Comparison of ENCODE assay signal across 8 cellular contexts in the genomic region with DNA sequence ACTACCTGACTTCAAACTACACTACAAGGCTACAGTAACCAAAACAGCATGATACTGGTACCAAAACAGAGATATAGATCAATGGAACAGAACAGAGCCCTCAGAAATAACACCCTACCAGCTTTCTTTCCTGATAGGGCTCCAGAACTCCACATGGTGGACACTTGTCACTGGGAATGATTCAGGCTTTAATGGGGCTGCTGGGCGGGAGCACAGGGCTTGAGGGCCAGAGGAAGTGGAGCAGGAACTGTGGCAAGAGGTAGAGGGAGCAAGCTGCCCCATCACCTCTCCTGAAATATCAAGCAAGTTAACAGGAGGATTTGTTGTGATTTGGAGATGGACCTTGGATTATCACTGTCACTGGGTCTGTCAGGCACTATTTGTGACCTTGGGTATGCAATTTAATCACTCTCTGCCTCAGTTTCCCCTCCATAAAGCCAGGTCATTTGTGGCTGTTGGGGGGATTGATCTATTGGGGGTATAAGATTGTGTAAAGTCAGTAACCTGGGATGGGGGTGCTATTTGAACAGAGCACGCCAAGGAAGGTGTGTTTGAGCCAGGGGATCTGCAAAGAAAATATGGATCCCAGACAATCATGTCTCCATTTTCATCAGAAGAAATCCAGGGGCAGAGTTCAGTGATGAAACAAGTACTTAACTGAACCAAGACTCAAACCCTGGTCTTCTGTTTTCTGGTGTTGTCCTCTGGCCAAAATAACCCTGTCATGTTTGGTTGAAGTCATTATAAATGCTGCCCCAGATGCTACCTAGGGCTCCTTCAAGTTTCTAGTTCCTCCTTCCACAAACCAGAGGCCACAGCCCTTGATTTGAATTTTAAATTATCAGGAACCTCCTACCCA.
DNase-seq lines count a peak whose midpoint lies in the region; ATAC-seq and TF ChIP-seq lines count a peak whose summit lies in the region.

No MANE protein-coding gene starts in this region.

- no peaks in the 10 kb centered on the region for H3K79me2 ChIP-seq in MM.1S (ENCODE audit: low read length)

- H2AFZ ChIP-seq in MM.1S (ENCODE audit: low read length) = no peak overlapping the region

- H3K4me2 ChIP-seq in MM.1S (ENCODE audit: low read depth, low read length) = no peak overlapping the region

- H3K36me3 ChIP-seq in RWPE2 (ENCODE audit: low read depth) (no peaks in the 10 kb centered on the region), rectal smooth muscle tissue (ENCODE audit: control insufficient read depth, insufficient read depth, low read length) (no peaks in the 10 kb centered on the region), MM.1S (replicated peaks; ENCODE audit: insufficient read depth, low read length) (no peaks in the 10 kb centered on the region)

- H3K4me3 ChIP-seq in RWPE2 (ENCODE audit: severe bottlenecking) (no peak overlapping the region), rectal smooth muscle tissue (ENCODE audit: low read length) (no peak overlapping the region), MM.1S (ENCODE audit: low read length) (no peak overlapping the region)

- H3F3A ChIP-seq in MM.1S (ENCODE audit: insufficient read depth, low read length) = no peaks in the 10 kb centered on the region

- H3K27me3 ChIP-seq in RWPE2 (ENCODE audit: insufficient read depth, poor library complexity, severe bottlenecking) (no peaks in the 10 kb centered on the region), rectal smooth muscle tissue (ENCODE audit: control insufficient read depth, insufficient read depth, low read length) (no peaks in the 10 kb centered on the region), MM.1S (replicated peaks; ENCODE audit: insufficient read depth, low read length) (no peaks in the 10 kb centered on the region)

- no peaks in the 10 kb centered on the region for H4K20me1 ChIP-seq in MM.1S (ENCODE audit: insufficient read depth, low read length)

- no peak for DNase-seq in RWPE2 (ENCODE audit: low spot score)
- DNase-seq in NCI-H345 treated with DMSO at 0.1 percent for 48 hours (lab: John Stamatoyannopoulos, UW; ENCODE audit: unreplicated experiment) = no peak
- DNase-seq in MM.1S = no peak
- no peak for DNase-seq in stimulated activated CD4-positive, alpha-beta T cell treated with anti-CD3 and anti-CD28 coated beads, Interleukin-1b, Interleukin-23, amount 100 ng/mL, for 48 hours
- no peak for DNase-seq in activated CD4-positive, alpha-beta T cell treated with anti-CD3 and anti-CD28 coated beads for 4 hours

- TF ChIP-seq CTCF in RWPE2 (IDR thresholded peaks at IDR 0.05; ENCODE audit: poor library complexity, severe bottlenecking) (no peak), MM.1S (IDR thresholded peaks at IDR 0.05; ENCODE audit: low read length) (no peak)

- H3K9me2 ChIP-seq in MM.1S (replicated peaks; ENCODE audit: insufficient read depth, low read length) = no peaks in the 10 kb centered on the region

- peak; percentile 83 for ATAC-seq in GM18909 (IDR thresholded peaks at IDR 0.05; ENCODE audit: poor library complexity, unreplicated experiment)
- peak; percentile 90 for ATAC-seq in HG02759 (IDR thresholded peaks at IDR 0.05; ENCODE audit: unreplicated experiment)
- ATAC-seq in RWPE2 (ENCODE audit: low read depth) = no peak

- H3K4me1 ChIP-seq in RWPE2 (ENCODE audit: insufficient read depth, poor library complexity, severe bottlenecking) = peaks cover 14% of the 10 kb centered on the region
- peaks cover 10% of the 10 kb centered on the region for H3K4me1 ChIP-seq in rectal smooth muscle tissue (ENCODE audit: control insufficient read depth, insufficient read depth, low read length)
- no peaks in the 10 kb centered on the region for H3K4me1 ChIP-seq in MM.1S (ENCODE audit: low read length)

- H3K9ac ChIP-seq in rectal smooth muscle tissue (ENCODE audit: low read length) (no peak overlapping the region), MM.1S (ENCODE audit: low read length) (no peak overlapping the region)

- H3K9me3 ChIP-seq in RWPE2 (ENCODE audit: severe bottlenecking) = no peaks in the 10 kb centered on the region
- no peaks in the 10 kb centered on the region for H3K9me3 ChIP-seq in MM.1S (replicated peaks; ENCODE audit: insufficient read depth, low read length)

- H3K27ac ChIP-seq in RWPE2 (ENCODE audit: poor library complexity, severe bottlenecking) = peak overlapping the region; percentile 66
- peak overlapping the region; percentile 56 for H3K27ac ChIP-seq in rectal smooth muscle tissue (ENCODE audit: low read depth, low read length)
- H3K27ac ChIP-seq in MM.1S (ENCODE audit: low read length) = no peak overlapping the region
